Comparison of ENCODE assay signal across 10 cellular contexts in the genomic region with DNA sequence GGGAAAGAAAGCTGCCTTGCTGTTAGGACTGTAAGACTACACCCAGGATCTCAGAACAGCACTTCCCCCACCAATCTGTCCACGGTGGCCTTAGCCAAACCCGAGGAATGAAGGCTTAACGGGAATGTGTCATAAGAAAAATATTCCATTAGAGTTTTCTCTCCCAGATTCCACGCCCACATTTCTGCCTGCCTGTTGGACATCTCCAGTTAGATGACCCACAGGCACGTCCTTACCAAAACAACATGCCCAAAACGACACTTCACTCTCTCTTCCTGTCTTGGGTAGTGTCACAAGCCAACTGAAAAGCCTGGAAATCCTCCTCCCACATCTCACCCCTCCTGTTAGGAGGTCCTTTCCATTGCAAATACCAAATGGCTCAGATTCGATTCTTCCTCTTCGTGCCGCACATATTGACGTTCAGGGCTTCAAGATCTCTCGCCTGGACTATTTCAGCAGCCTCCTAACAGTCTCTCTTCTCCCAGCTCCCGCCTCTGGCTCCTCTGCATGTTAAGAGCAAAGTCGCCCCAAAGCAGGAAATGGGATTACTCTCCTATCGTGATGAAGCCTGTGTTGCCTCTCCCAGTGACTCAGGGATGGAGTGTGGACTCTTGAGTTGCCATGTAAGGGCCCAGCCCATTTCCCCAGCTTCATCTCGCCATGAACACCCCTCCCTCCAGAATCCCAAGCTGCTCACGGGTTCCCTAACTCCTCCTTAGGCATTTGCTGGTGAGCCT.
DNase-seq lines count a peak whose midpoint lies in the region; ATAC-seq, FAIRE-seq and TF ChIP-seq lines count a peak whose summit lies in the region.
"Had no signal": no experiment of that assay in that cellular context is flagged by ENCODE, and none has a peak within 500 bp of the region (broad histone marks: within the 10 kb centered on the region; RNA-seq: fewer than 3 reads in every experiment).

No MANE protein-coding gene starts in this region.

- peak; percentile 91 for DNase-seq in AG08395 (ENCODE audit: low spot score)
- peak in 1 of 3 donors; percentile 57 for DNase-seq in Peyer's patch
- DNase-seq in esophagus squamous epithelium (lab: John Stamatoyannopoulos, UW), result peak; percentile 2
- DNase-seq in non-pigmented ciliary epithelial cell (ENCODE audit: low read depth), result peak; percentile 97
- no peak for DNase-seq in NK-92 (lab: John Stamatoyannopoulos, UW; ENCODE audit: unreplicated experiment)
- DNase-seq in SKM-1 treated with dmso at 0.1 percent for 144 hours (lab: John Stamatoyannopoulos, UW; ENCODE audit: unreplicated experiment), result no peak
- DNase-seq in frontal cortex (ENCODE audit: low spot score in 2 of 2), result no peak
- DNase-seq: activated B cell treated with CpG ODN at 0.5 μM for 24 hours had no signal

- H3K36me3 ChIP-seq in Peyer's patch (no peaks in the 10 kb centered on the region), esophagus squamous epithelium (no peaks in the 10 kb centered on the region)

- H3K9me3 ChIP-seq in Peyer's patch (no peaks in the 10 kb centered on the region), esophagus squamous epithelium (no peaks in the 10 kb centered on the region)

- intact Hi-C loops in esophagus squamous epithelium (cut with DNase I), result no loop called here

- no peak for ATAC-seq in GM18861 (IDR thresholded peaks at IDR 0.05; ENCODE audit: unreplicated experiment)

- FAIRE-seq in frontal cortex (lab: Jason Lieb, UNC), result no peak
- FAIRE-seq: G401.6 had no signal

- WGBS in esophagus squamous epithelium, 2 donors, result 39 to 49% methylated on average over 11 to 16 of the region's 16 CpGs

- H3K27ac ChIP-seq in Peyer's patch, result peak overlapping the region; percentile 31 to 81 (median 65)
- H3K27ac ChIP-seq in esophagus squamous epithelium, result peak overlapping the region; percentile 61 to 83 (median 78)

- H3K27me3 ChIP-seq in Peyer's patch (no peaks in the 10 kb centered on the region), esophagus squamous epithelium (no peaks in the 10 kb centered on the region)

- H3K4me1 ChIP-seq in Peyer's patch (peaks cover 0 to 7% (median 0%) of the 10 kb centered on the region in 4 donors), esophagus squamous epithelium (peaks cover 9 to 47% (median 23%) of the 10 kb centered on the region in 3 donors)

- TF ChIP-seq POLR2A in Peyer's patch (IDR thresholded peaks at IDR 0.05) (no peak), esophagus squamous epithelium (IDR thresholded peaks at IDR 0.05) (no peak)

- no peak overlapping the region for H3K4me3 ChIP-seq in Peyer's patch
- H3K4me3 ChIP-seq in esophagus squamous epithelium, result peak overlapping the region in 2 of 4 donors; percentile 7 to 44

- TF ChIP-seq CTCF in Peyer's patch (IDR thresholded peaks at IDR 0.05) (no peak), esophagus squamous epithelium (IDR thresholded peaks at IDR 0.05) (no peak)

Comparison
In these comparisons a context has a peak if more than half of its experiments do, and no peak if none do; other contexts are left out.
1. DNase-seq: peak in AG08395 (single experiment), esophagus squamous epithelium (single experiment) and non-pigmented ciliary epithelial cell (single experiment); none in NK-92 (single experiment), SKM-1 treated with dmso at 0.1 percent for 144 hours (single experiment) and frontal cortex (0 of 2).